ENCODE assay signal across 14 cellular contexts in genomic region chr2:221999702-222000101, GRCh38.
A peak's percentile ranks its signal among the peaks of the same experiment; 100 is the strongest.
DNase-seq lines count a peak whose midpoint lies in the region; ATAC-seq, FAIRE-seq and TF ChIP-seq lines count a peak whose summit lies in the region.
"Had no signal": no experiment of that assay in that cellular context is flagged by ENCODE, and none has a peak within 500 bp of the region (broad histone marks: within the 10 kb centered on the region; RNA-seq: fewer than 3 reads in every experiment).

No MANE protein-coding gene starts in this region.

- H2BK12ac ChIP-seq in trophoblast cell (ENCODE audit: low read length), result no peak overlapping the region

- H3K9me3 ChIP-seq in trophoblast cell (ENCODE audit: insufficient read depth, low read depth, low read length) (no peaks in the 10 kb centered on the region), right cardiac atrium (ENCODE audit: control insufficient read depth, low read length) (no peaks in the 10 kb centered on the region)
- no peaks in the 10 kb centered on the region for H3K9me3 ChIP-seq in effector memory CD4-positive, alpha-beta T cell (ENCODE audit: control insufficient read depth, low read length)

- no peaks in the 10 kb centered on the region for H3K79me2 ChIP-seq in trophoblast cell (ENCODE audit: control insufficient read depth, insufficient read depth, low read length, poor library complexity)
- H3K79me2 ChIP-seq: hepatocyte had no signal

- no peak overlapping the region for H3K14ac ChIP-seq in trophoblast cell (ENCODE audit: low read length)

- no peaks in the 10 kb centered on the region for H3K79me1 ChIP-seq in trophoblast cell (ENCODE audit: low read length)

- no peak overlapping the region for H3K18ac ChIP-seq in trophoblast cell (ENCODE audit: low read length)

- H3K23ac ChIP-seq in trophoblast cell (ENCODE audit: low read length), result no peak overlapping the region

- no peak overlapping the region for H4K12ac ChIP-seq in trophoblast cell (ENCODE audit: low read depth, low read length)

- ATAC-seq in right cardiac atrium, result no peak

- no peak overlapping the region for H3K27ac ChIP-seq in trophoblast cell (ENCODE audit: low read depth, low read length)
- H3K27ac ChIP-seq in effector memory CD4-positive, alpha-beta T cell (ENCODE audit: insufficient read depth, low read length, poor library complexity, severe bottlenecking), result no peak overlapping the region
- H3K27ac ChIP-seq in right cardiac atrium (ENCODE audit: low read length), result no peak overlapping the region
- H3K27ac ChIP-seq: hepatocyte had no signal

- H4K8ac ChIP-seq in trophoblast cell (ENCODE audit: low read depth, low read length), result no peak overlapping the region

- no peak overlapping the region for H2AK5ac ChIP-seq in trophoblast cell (ENCODE audit: low read length)

- H2BK5ac ChIP-seq in trophoblast cell (ENCODE audit: low read depth, low read length, poor library complexity), result no peak overlapping the region

- WGBS in trophoblast cell (ENCODE audit: extremely low coverage, insufficient coverage, insufficient read length), result no CpG with 5 or more reads among the region's 6 CpGs
- 37% methylated on average over 6 of the region's 6 CpGs for WGBS in right cardiac atrium

- peak; percentile 8 for DNase-seq in H54 (ENCODE audit: insufficient read length, low spot score)
- DNase-seq in RCC 7860 (ENCODE audit: low spot score), result peak; percentile 78
- DNase-seq in epithelial cell of esophagus (ENCODE audit: low read depth), result peak; percentile 39
- peak; percentile 85 to 90 for DNase-seq in trophoblast cell
- no peak for DNase-seq in effector memory CD4-positive, alpha-beta T cell
- DNase-seq in activated T-cell treated with anti-CD3 and anti-CD28 coated beads for 4 hours, result no peak
- DNase-seq in right cardiac atrium, result no peak
- DNase-seq in pons (ENCODE audit: low spot score), result no peak
- DNase-seq: activated B cell treated with CpG ODN at 0.5 μM for 24 hours; activated naive CD4-positive, alpha-beta T cell treated with Interleukin-2 at 50 U/mL for 16 hours; NCI-H2081; small intestine had no signal

- H3K4me1 ChIP-seq in trophoblast cell (ENCODE audit: control insufficient read depth in 1 of 2, insufficient read depth in 2 of 2, low read length in 2 of 2), result peaks cover 4 to 5% of the 10 kb centered on the region in 2 experiments
- H3K4me1 ChIP-seq in effector memory CD4-positive, alpha-beta T cell (ENCODE audit: control insufficient read depth, insufficient read depth, low read length, poor library complexity, severe bottlenecking), result no peaks in the 10 kb centered on the region
- no peaks in the 10 kb centered on the region for H3K4me1 ChIP-seq in right cardiac atrium (ENCODE audit: control insufficient read depth, insufficient read depth, low read length)

- intact Hi-C loops in right cardiac atrium (cut with DNase I), result no loop called here

- no peaks in the 10 kb centered on the region for H3K36me3 ChIP-seq in trophoblast cell (ENCODE audit: control insufficient read depth in 1 of 2, insufficient read depth in 2 of 2, low read length in 2 of 2)
- H3K36me3 ChIP-seq in effector memory CD4-positive, alpha-beta T cell (ENCODE audit: control insufficient read depth, insufficient read depth, low read length), result no peaks in the 10 kb centered on the region

- no peak overlapping the region for H3K4ac ChIP-seq in trophoblast cell (ENCODE audit: low read depth, low read length)

- no peak overlapping the region for H3K9ac ChIP-seq in trophoblast cell (ENCODE audit: low read length)

- no peak overlapping the region for H4K91ac ChIP-seq in trophoblast cell (ENCODE audit: low read depth, low read length)

- TF ChIP-seq CTCF in epithelial cell of esophagus (IDR thresholded peaks at IDR 0.05; ENCODE audit: insufficient read depth, low read depth, low read length, missing control alignments), result no peak

- no peak overlapping the region for H2BK120ac ChIP-seq in trophoblast cell (ENCODE audit: insufficient read depth, low read length, poor library complexity)

- no peak for TF ChIP-seq POLR2A in H54 (IDR thresholded peaks at IDR 0.05; ENCODE audit: low read depth, low read length)

- no peak overlapping the region for H3K4me3 ChIP-seq in epithelial cell of esophagus (ENCODE audit: low read length)
- H3K4me3 ChIP-seq in trophoblast cell (ENCODE audit: low read depth, low read length), result no peak overlapping the region
- no peak overlapping the region for H3K4me3 ChIP-seq in effector memory CD4-positive, alpha-beta T cell (ENCODE audit: insufficient read depth, low read depth, low read length, poor library complexity, severe bottlenecking)
- no peak overlapping the region for H3K4me3 ChIP-seq in right cardiac atrium (ENCODE audit: low read length)
- H3K4me3 ChIP-seq: hepatocyte had no signal

- no peak overlapping the region for H2AFZ ChIP-seq in trophoblast cell (ENCODE audit: insufficient read depth, low read length, poor library complexity)
- H2AFZ ChIP-seq: hepatocyte had no signal

- peak; percentile 100 for FAIRE-seq in H54 (lab: Jason Lieb, UNC)
- peak; percentile 91 for FAIRE-seq in RCC 7860 (lab: Jason Lieb, UNC)
- FAIRE-seq: endothelial cell of umbilical vein, small intestine had no signal

- no peaks in the 10 kb centered on the region for H3K27me3 ChIP-seq in trophoblast cell (ENCODE audit: insufficient read depth, low read length)
- H3K27me3 ChIP-seq in effector memory CD4-positive, alpha-beta T cell (replicated peaks; ENCODE audit: control insufficient read depth, insufficient read depth, low read length, poor library complexity, severe bottlenecking), result no peaks in the 10 kb centered on the region
- H3K27me3 ChIP-seq in right cardiac atrium (ENCODE audit: control insufficient read depth, insufficient read depth), result no peaks in the 10 kb centered on the region
- H3K27me3 ChIP-seq: hepatocyte had no signal

- no peak overlapping the region for H3K4me2 ChIP-seq in trophoblast cell (ENCODE audit: low read length)
- H3K4me2 ChIP-seq: hepatocyte had no signal

Comparison
In these comparisons a context has a peak if more than half of its experiments do, and no peak if none do; other contexts are left out.
1. DNase-seq: peak in H54 (single experiment), RCC 7860 (single experiment), epithelial cell of esophagus (single experiment) and trophoblast cell (2 of 2); none in effector memory CD4-positive, alpha-beta T cell (0 of 3), activated T-cell treated with anti-CD3 and anti-CD28 coated beads for 4 hours (single experiment), right cardiac atrium (0 of 3) and pons (single experiment).